ENCODE assay signal across 14 cellular contexts in the genomic region with DNA sequence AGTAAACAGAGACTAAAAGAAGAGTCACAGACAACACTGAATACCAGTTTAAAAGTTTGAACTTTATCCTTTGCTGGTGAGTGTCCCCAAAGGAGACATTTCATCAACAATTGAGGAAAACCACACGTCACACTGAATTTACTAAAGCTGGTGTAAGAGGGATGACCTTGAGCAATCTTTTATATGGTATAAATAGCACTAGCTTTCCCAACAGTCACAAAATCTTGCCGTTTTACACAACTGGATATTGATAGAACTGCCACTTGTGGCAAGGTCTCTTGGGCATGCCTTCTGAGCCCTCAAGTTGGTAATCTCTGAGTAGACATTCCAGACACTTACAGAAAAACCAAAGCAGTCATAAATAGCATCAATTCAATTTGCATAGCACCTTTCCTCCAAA.
"Had no signal": no experiment of that assay in that cellular context is flagged by ENCODE, and none has a peak within 500 bp of the region (broad histone marks: within the 10 kb centered on the region; RNA-seq: fewer than 3 reads in every experiment).

No MANE protein-coding gene starts in this region.

- ATAC-seq: gastroesophageal sphincter, sciatic nerve, upper lobe of right lung had no signal

- DNase-seq: activated CD4-positive, alpha-beta T cell treated with anti-CD3 and anti-CD28 coated beads, Interleukin-2, amount 50 U/mL, for 1 hour; activated CD8-positive, alpha-beta memory T cell treated with anti-CD3 and anti-CD28 coated beads for 24 hours; activated naive CD4-positive, alpha-beta T cell; activated naive CD8-positive, alpha-beta T cell treated with anti-CD3 and anti-CD28 coated beads, Interleukin-2, amount 10 ng/mL, durations not matched to agents 7 days and 5 days; aorta; cerebellar nuclear complex; effector memory CD4-positive, alpha-beta T cell; naive B cell; ovary; spleen; stomach; upper lobe of right lung had no signal
